Comparison of ENCODE assay signal across 23 cellular contexts in the genomic region with DNA sequence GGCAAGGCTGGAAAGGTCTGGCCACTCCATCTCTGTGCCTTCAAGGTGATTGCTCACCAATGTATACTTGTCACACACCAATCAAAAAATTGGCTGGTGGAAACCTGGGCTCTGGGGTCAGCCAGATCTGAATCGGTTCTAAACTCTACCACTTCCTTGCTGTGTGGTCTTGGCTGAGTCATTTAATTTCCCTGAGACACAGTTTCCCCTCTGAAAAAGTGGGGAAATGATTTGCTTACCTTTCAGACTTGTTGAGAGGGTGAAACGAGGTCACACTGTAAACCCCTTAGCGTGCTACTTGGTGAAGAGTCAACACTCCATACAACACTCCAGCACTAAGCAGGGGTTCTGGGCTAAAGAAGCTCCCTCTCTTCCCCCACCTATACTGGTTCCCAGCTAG.
DNase-seq lines count a peak whose midpoint lies in the region; ATAC-seq lines count a peak whose summit lies in the region.
"Had no signal": no experiment of that assay in that cellular context is flagged by ENCODE, and none has a peak within 500 bp of the region (broad histone marks: within the 10 kb centered on the region; RNA-seq: fewer than 3 reads in every experiment).

No MANE protein-coding gene starts in this region.

- no peaks in the 10 kb centered on the region for H3K4me1 Mint-ChIP-seq in activated CD4-positive, alpha-beta T cell treated with anti-CD3 and anti-CD28 coated beads, Interleukin-2, amount 10 ng/mL, durations not matched to agents 7 days and 5 days
- peaks cover 7% of the 10 kb centered on the region for H3K4me1 Mint-ChIP-seq in activated CD8-positive, alpha-beta T cell treated with anti-CD3 and anti-CD28 coated beads, Interleukin-2, amount 10 ng/mL, durations not matched to agents 7 days and 5 days (ENCODE audit: low read depth)
- H3K4me1 Mint-ChIP-seq: CD8-positive, alpha-beta memory T cell; IgD-negative memory B cell had no signal

- CTCF ChIA-PET in activated CD4-positive, alpha-beta T cell treated with anti-CD3 and anti-CD28 coated beads, Interleukin-2, amount 10 ng/mL, durations not matched to agents 7 days and 5 days (lab: Charles Lee) = no interaction called here
- CTCF ChIA-PET in activated CD8-positive, alpha-beta T cell treated with anti-CD3 and anti-CD28 coated beads, Interleukin-2, amount 10 ng/mL, durations not matched to agents 7 days and 5 days (lab: Charles Lee) = interaction anchor here (1.1 kb wide), 1 partner anchor 18 kb away, joined by 3 read pairs; no protein-coding TSS in a partner anchor

- no peaks in the 10 kb centered on the region for H3K27me3 Mint-ChIP-seq in activated CD4-positive, alpha-beta T cell treated with anti-CD3 and anti-CD28 coated beads, Interleukin-2, amount 10 ng/mL, durations not matched to agents 7 days and 5 days
- no peaks in the 10 kb centered on the region for H3K27me3 Mint-ChIP-seq in activated CD8-positive, alpha-beta T cell treated with anti-CD3 and anti-CD28 coated beads, Interleukin-2, amount 10 ng/mL, durations not matched to agents 7 days and 5 days (ENCODE audit: low read depth)
- H3K27me3 Mint-ChIP-seq: IgD-negative memory B cell had no signal

- peak; percentile 14 for DNase-seq in activated CD4-positive, alpha-beta T cell treated with anti-CD3 and anti-CD28 coated beads, Interleukin-2, amount 10 ng/mL, durations not matched to agents 7 days and 5 days
- DNase-seq in activated CD4-positive, alpha-beta T cell treated with anti-CD3 and anti-CD28 coated beads, Interleukin-2, amount 50 U/mL, for 48 hours = no peak
- peak; percentile 1 to 4 for DNase-seq in stimulated activated CD4-positive, alpha-beta T cell treated with anti-CD3 and anti-CD28 coated beads, Interleukin-15, amount 100 ng/mL, for 48 hours (ENCODE audit: low read depth in 2 of 2)
- no peak for DNase-seq in stimulated activated CD4-positive, alpha-beta T cell treated with anti-CD3 and anti-CD28 coated beads, Interleukin-2, amount 100 ng/mL, for 48 hours
- peak; percentile 25 for DNase-seq in activated CD8-positive, alpha-beta T cell treated with anti-CD3 and anti-CD28 coated beads, Interleukin-2, amount 10 ng/mL, durations not matched to agents 7 days and 5 days
- peak; percentile 10 for DNase-seq in stimulated activated naive CD8-positive, alpha-beta T cell treated with anti-CD3 and anti-CD28 coated beads, Interleukin-15, Interleukin-2, amounts not matched to agents 100 U/mL and 50 U/mL, for 24 hours
- DNase-seq in NCI-H1105 (lab: John Stamatoyannopoulos, UW) (no peak), HAP-1 (ENCODE audit: low spot score in 2 of 2) (no peak)
- DNase-seq: CD8-positive, alpha-beta memory T cell; GDM1; GM23248; Kasumi-1; MM.1S; NCI-H1092 treated with DMSO at 0.1 percent for 48 hours; NCI-H1694 treated with DMSO at 0.1 percent for 48 hours; NCI-H2107; NCI-H2227 treated with DMSO at 0.1 percent for 48 hours; NCI-H524; Peyer's patch had no signal

- in situ Hi-C loops in HAP-1 (cut with MboI; ENCODE audit: low sequenced_read_pairs) = no loop called here

- H3K9me3 ChIP-seq in HAP-1 = no peaks in the 10 kb centered on the region
- H3K9me3 ChIP-seq: A549, Peyer's patch had no signal

- H3K4me3 Mint-ChIP-seq in activated CD4-positive, alpha-beta T cell treated with anti-CD3 and anti-CD28 coated beads, Interleukin-2, amount 10 ng/mL, durations not matched to agents 7 days and 5 days = no peak overlapping the region
- no peak overlapping the region for H3K4me3 Mint-ChIP-seq in activated CD8-positive, alpha-beta T cell treated with anti-CD3 and anti-CD28 coated beads, Interleukin-2, amount 10 ng/mL, durations not matched to agents 7 days and 5 days
- H3K4me3 Mint-ChIP-seq: CD8-positive, alpha-beta memory T cell; IgD-negative memory B cell had no signal

- no peaks in the 10 kb centered on the region for H3K4me1 ChIP-seq in HAP-1
- H3K4me1 ChIP-seq: A549; BLaER1 treated with 17β-estradiol and CSF1 and Interleukin-3, amounts not matched to agents 10 nM and 100 nM; Peyer's patch had no signal

- H3K27ac Mint-ChIP-seq in activated CD4-positive, alpha-beta T cell treated with anti-CD3 and anti-CD28 coated beads, Interleukin-2, amount 10 ng/mL, durations not matched to agents 7 days and 5 days = no peak overlapping the region
- H3K27ac Mint-ChIP-seq in activated CD8-positive, alpha-beta T cell treated with anti-CD3 and anti-CD28 coated beads, Interleukin-2, amount 10 ng/mL, durations not matched to agents 7 days and 5 days = no peak overlapping the region
- H3K27ac Mint-ChIP-seq: CD8-positive, alpha-beta memory T cell; IgD-negative memory B cell had no signal

- H3K36me3 ChIP-seq in HAP-1 (replicated peaks) = no peaks in the 10 kb centered on the region
- H3K36me3 ChIP-seq: BLaER1 treated with 17β-estradiol and CSF1 and Interleukin-3, amounts not matched to agents 10 nM and 100 nM; Peyer's patch had no signal

- peak; percentile 66 for ATAC-seq in activated CD8-positive, alpha-beta T cell treated with anti-CD3 and anti-CD28 coated beads, Interleukin-2, amount 10 ng/mL, durations not matched to agents 7 days and 5 days
- peak; percentile 87 for ATAC-seq in stimulated activated naive CD8-positive, alpha-beta T cell treated with anti-CD3 and anti-CD28 coated beads, Interleukin-15, Interleukin-2, amounts not matched to agents 100 U/mL and 50 U/mL, for 24 hours
- ATAC-seq: A549, HCT116 had no signal

- H3K9me3 Mint-ChIP-seq in activated CD4-positive, alpha-beta T cell treated with anti-CD3 and anti-CD28 coated beads, Interleukin-2, amount 10 ng/mL, durations not matched to agents 7 days and 5 days = no peaks in the 10 kb centered on the region
- no peaks in the 10 kb centered on the region for H3K9me3 Mint-ChIP-seq in activated CD8-positive, alpha-beta T cell treated with anti-CD3 and anti-CD28 coated beads, Interleukin-2, amount 10 ng/mL, durations not matched to agents 7 days and 5 days (ENCODE audit: insufficient read depth)
- H3K9me3 Mint-ChIP-seq: CD8-positive, alpha-beta memory T cell had no signal

- no peaks in the 10 kb centered on the region for H3K36me3 Mint-ChIP-seq in activated CD4-positive, alpha-beta T cell treated with anti-CD3 and anti-CD28 coated beads, Interleukin-2, amount 10 ng/mL, durations not matched to agents 7 days and 5 days (ENCODE audit: low read depth)
- no peaks in the 10 kb centered on the region for H3K36me3 Mint-ChIP-seq in activated CD8-positive, alpha-beta T cell treated with anti-CD3 and anti-CD28 coated beads, Interleukin-2, amount 10 ng/mL, durations not matched to agents 7 days and 5 days (ENCODE audit: low read depth)
- H3K36me3 Mint-ChIP-seq: CD8-positive, alpha-beta memory T cell; IgD-negative memory B cell had no signal

- no peak overlapping the region for H3K4me3 ChIP-seq in HAP-1
- H3K4me3 ChIP-seq: A549; BLaER1 treated with 17β-estradiol and CSF1 and Interleukin-3, amounts not matched to agents 10 nM and 100 nM; GM23248; Peyer's patch had no signal

- POLR2A ChIA-PET in activated CD4-positive, alpha-beta T cell treated with anti-CD3 and anti-CD28 coated beads, Interleukin-2, amount 10 ng/mL, durations not matched to agents 7 days and 5 days (lab: Charles Lee) = no interaction called here
- POLR2A ChIA-PET in activated CD8-positive, alpha-beta T cell treated with anti-CD3 and anti-CD28 coated beads, Interleukin-2, amount 10 ng/mL, durations not matched to agents 7 days and 5 days (lab: Charles Lee) = no interaction called here

- H3K27me3 ChIP-seq in HAP-1 (ENCODE audit: low read depth) = no peaks in the 10 kb centered on the region
- H3K27me3 ChIP-seq: Peyer's patch had no signal

Comparison
In these comparisons a context has a peak if more than half of its experiments do, and no peak if none do; other contexts are left out.
1. DNase-seq: peak in activated CD4-positive, alpha-beta T cell treated with anti-CD3 and anti-CD28 coated beads, Interleukin-2, amount 10 ng/mL, durations not matched to agents 7 days and 5 days (single experiment), stimulated activated CD4-positive, alpha-beta T cell treated with anti-CD3 and anti-CD28 coated beads, Interleukin-15, amount 100 ng/mL, for 48 hours (2 of 2), activated CD8-positive, alpha-beta T cell treated with anti-CD3 and anti-CD28 coated beads, Interleukin-2, amount 10 ng/mL, durations not matched to agents 7 days and 5 days (single experiment) and stimulated activated naive CD8-positive, alpha-beta T cell treated with anti-CD3 and anti-CD28 coated beads, Interleukin-15, Interleukin-2, amounts not matched to agents 100 U/mL and 50 U/mL, for 24 hours (single experiment); none in activated CD4-positive, alpha-beta T cell treated with anti-CD3 and anti-CD28 coated beads, Interleukin-2, amount 50 U/mL, for 48 hours (0 of 2), stimulated activated CD4-positive, alpha-beta T cell treated with anti-CD3 and anti-CD28 coated beads, Interleukin-2, amount 100 ng/mL, for 48 hours (0 of 2), NCI-H1105 (single experiment) and HAP-1 (0 of 2).